ENCODE assay signal across 8 cellular contexts in genomic region chr6:31836036-31836675, GRCh38. TPM values are rescaled to one million over a fixed set of nuclear protein-coding genes. Genes with fewer than 3 reads are reported as not detected.
DNase-seq lines count a peak whose midpoint lies in the region; ATAC-seq and TF ChIP-seq lines count a peak whose summit lies in the region.

No MANE protein-coding gene starts in this region.

- ATAC-seq in heart right ventricle (no peak), lung (ENCODE audit: insufficient read depth, low FRiP score) (no peak), GM18907 (IDR thresholded peaks at IDR 0.05; ENCODE audit: unreplicated experiment) (no peak)

- TF ChIP-seq CTCF in heart right ventricle (IDR thresholded peaks at IDR 0.05) (no peak), lung (IDR thresholded peaks at IDR 0.05; ENCODE audit: control extremely low read depth, extremely low read depth) (no peak)

- H3K4me1 ChIP-seq in heart right ventricle (peaks cover 23 to 69% (median 53%) of the 10 kb centered on the region in 9 donors), lung (ENCODE audit: control insufficient read depth in 2 of 2, insufficient read depth in 2 of 2, low read length in 2 of 2) (peaks cover 7 to 8% of the 10 kb centered on the region in 2 donors), urinary bladder (ENCODE audit: insufficient read depth) (peaks cover 5% of the 10 kb centered on the region)

- peak overlapping the region in 9 of 10 donors; percentile 5 to 98 (median 96) for H3K27ac ChIP-seq in heart right ventricle
- peak overlapping the region; percentile 62 to 65 for H3K27ac ChIP-seq in lung (ENCODE audit: low read depth in 1 of 2, low read length in 1 of 2)
- H3K27ac ChIP-seq in urinary bladder (ENCODE audit: low read depth) = peak overlapping the region; percentile 26

- 15 to 20% methylated on average over 16 of the region's 16 CpGs for WGBS in heart right ventricle, 2 donors
- 15 to 18% methylated on average over 16 of the region's 16 CpGs for WGBS in lung, 2 donors
- 14% methylated on average over 16 of the region's 16 CpGs for WGBS in urinary bladder

- DNase-seq in heart right ventricle (no peak), cardiac septum (ENCODE audit: low spot score) (no peak), astrocyte of the hippocampus (ENCODE audit: low read depth, low spot score) (peak; percentile 24), lung (ENCODE audit: low spot score) (no peak), NAMALWA (ENCODE audit: low spot score) (no peak), SIG-M5 (lab: John Stamatoyannopoulos, UW) (no peak)

- H3K36me3 ChIP-seq in heart right ventricle (peaks cover 0 to 52% (median 44%) of the 10 kb centered on the region in 9 donors), lung (ENCODE audit: control insufficient read depth in 2 of 2, insufficient read depth in 2 of 2, low read length in 2 of 2) (peaks cover 16 to 29% of the 10 kb centered on the region in 2 donors), urinary bladder (ENCODE audit: insufficient read depth) (no peaks in the 10 kb centered on the region)

- H3K4me3 ChIP-seq in heart right ventricle = peak overlapping the region; percentile 8 to 100 (median 90)
- peak overlapping the region; percentile 8 for H3K4me3 ChIP-seq in lung
- peak overlapping the region; percentile 85 for H3K4me3 ChIP-seq in urinary bladder (ENCODE audit: low read depth, low read length)

- intact Hi-C loops in heart right ventricle (cut with DNase I) = loop anchor here in 7 of 10 donors (5.0 to 10.0 kb wide), 6 partner anchors 59 to 291 kb away; partner anchors contain the start of genes VWA7 (in 3 of the 7), ATP6V1G2 (in 2 of the 7), DDX39B (in 2 of the 7) and NFKBIL1 (in 2 of the 7)
- intact Hi-C loops in cardiac septum (cut with DNase I) = loop anchor here (10.0 kb wide), 1 partner anchor 291 kb away; the partner anchor contains the start of genes ATP6V1G2, DDX39B and NFKBIL1

- H3K27me3 ChIP-seq in heart right ventricle = no peaks in the 10 kb centered on the region
- H3K27me3 ChIP-seq in lung (ENCODE audit: control insufficient read depth, insufficient read depth) = no peaks in the 10 kb centered on the region

- H3K9me3 ChIP-seq in heart right ventricle (no peaks in the 10 kb centered on the region), lung (ENCODE audit: control insufficient read depth in 2 of 2, insufficient read depth in 1 of 2, low read length in 1 of 2) (no peaks in the 10 kb centered on the region)

RNA-seq across cellular contexts. Expression of gene HSPA1B, which starts 8.6 kb away (rescaled TPM):
- total RNA-seq in heart right ventricle = 100 to 1,000 TPM; 126 to 258 (median 169) TPM
- 100 to 1,000 TPM in 1 of 2 donors, 10 to 100 TPM in 1; 16.9 to 122 TPM for polyA plus RNA-seq in heart right ventricle
- total RNA-seq in cardiac septum = 221 TPM
- 1,000 to 10,000 TPM in 1 of 2 donors, 10 to 100 TPM in 1; 99.7 to 1,377 TPM for total RNA-seq in lung
- 10 to 100 TPM; 33.2 to 99.0 TPM for polyA plus RNA-seq in lung
- 137 TPM for total RNA-seq in urinary bladder
- polyA plus RNA-seq in urinary bladder = 269 TPM

RNA-seq across cellular contexts. Expression of gene HSPA1A, which starts 20.8 kb away (rescaled TPM):
- total RNA-seq in heart right ventricle (100 to 1,000 TPM; 202 to 679 (median 259) TPM), cardiac septum (296 TPM), lung (1,000 to 10,000 TPM in 1 of 2 donors, 100 to 1,000 TPM in 1; 118 to 1,149 TPM), urinary bladder (152 TPM)
- polyA plus RNA-seq in heart right ventricle (100 to 1,000 TPM; 113 to 166 TPM), lung (100 to 1,000 TPM in 1 of 2 donors, 10 to 100 TPM in 1; 90.6 to 161 TPM), urinary bladder (374 TPM)

RNA-seq across cellular contexts. Expression of gene HSPA1L, which starts 21.1 kb away (rescaled TPM):
- total RNA-seq in heart right ventricle (1 to 10 TPM; 1.1 to 2.9 (median 1.9) TPM), cardiac septum (2.4 TPM), lung (1 to 10 TPM; 1.9 to 2.3 TPM), urinary bladder (2.5 TPM)
- polyA plus RNA-seq in heart right ventricle (1 to 10 TPM in 1 of 2 donors, under 1 TPM in 1; 0.80 to 1.4 TPM), lung (1 to 10 TPM; 1.0 to 1.2 TPM), urinary bladder (2.9 TPM)

RNA-seq across cellular contexts. Expression of gene NEU1, which starts 26.5 kb away (rescaled TPM):
- 10 to 100 TPM; 18.1 to 32.4 (median 22.3) TPM for total RNA-seq in heart right ventricle
- polyA plus RNA-seq in heart right ventricle = 10 to 100 TPM; 15.7 to 48.0 TPM
- 19.4 TPM for total RNA-seq in cardiac septum
- total RNA-seq in lung = 10 to 100 TPM; 53.2 to 71.3 TPM
- polyA plus RNA-seq in lung = 10 to 100 TPM; 69.6 to 82.5 TPM
- 18.4 TPM for total RNA-seq in urinary bladder
- polyA plus RNA-seq in urinary bladder = 52.1 TPM

RNA-seq across cellular contexts. Expression of gene LSM2, which starts 29.4 kb away (rescaled TPM):
- total RNA-seq in heart right ventricle = 10 to 100 TPM; 18.9 to 27.6 (median 23.0) TPM
- polyA plus RNA-seq in heart right ventricle = 10 to 100 TPM; 17.5 to 52.0 TPM
- total RNA-seq in cardiac septum = 24.0 TPM
- 10 to 100 TPM; 22.0 to 39.4 TPM for total RNA-seq in lung
- 10 to 100 TPM; 52.0 to 66.7 TPM for polyA plus RNA-seq in lung
- 22.5 TPM for total RNA-seq in urinary bladder
- polyA plus RNA-seq in urinary bladder = 69.4 TPM

Comparison
In these comparisons a context has a peak if more than half of its experiments do, and no peak if none do; other contexts are left out.
1. H3K27ac ChIP-seq: peak in every context shown above with its lines; median percentile 96 in heart right ventricle; 64 in lung; 26 in urinary bladder.
2. H3K4me3 ChIP-seq: peak in every context shown above with its lines; median percentile 90 in heart right ventricle; 85 in urinary bladder; 8 in lung.